Comparison of ENCODE assay signal across 8 cellular contexts in genomic region chrX:53421772-53422090, GRCh38. TPM values are rescaled to one million over a fixed set of nuclear protein-coding genes. Genes with fewer than 3 reads are reported as not detected.
A peak's percentile ranks its signal among the peaks of the same experiment; 100 is the strongest.
DNase-seq lines count a peak whose midpoint lies in the region; ATAC-seq and TF ChIP-seq lines count a peak whose summit lies in the region.

No MANE protein-coding gene starts in this region.

- H3K27ac ChIP-seq in skin epidermis: peak overlapping the region; percentile 62 to 97 (median 91)

- H3K36me3 Mint-ChIP-seq in activated naive CD4-positive, alpha-beta T cell treated with anti-CD3 and anti-CD28 coated beads, Interleukin-2, amount 50 U/mL, for 24 hours: peaks cover 2% of the 10 kb centered on the region
- no peaks in the 10 kb centered on the region for H3K36me3 Mint-ChIP-seq in glutamatergic neuron (ENCODE audit: unreplicated experiment)

- peak overlapping the region; percentile 98 for H3K27ac Mint-ChIP-seq in activated naive CD4-positive, alpha-beta T cell treated with anti-CD3 and anti-CD28 coated beads, Interleukin-2, amount 50 U/mL, for 24 hours
- peak overlapping the region; percentile 96 for H3K27ac Mint-ChIP-seq in glutamatergic neuron (ENCODE audit: unreplicated experiment)

- peak overlapping the region; percentile 97 for H3K4me3 Mint-ChIP-seq in activated naive CD4-positive, alpha-beta T cell treated with anti-CD3 and anti-CD28 coated beads, Interleukin-2, amount 50 U/mL, for 24 hours
- H3K4me3 Mint-ChIP-seq in glutamatergic neuron (ENCODE audit: unreplicated experiment): peak overlapping the region; percentile 99

- H3K4me1 Mint-ChIP-seq in activated naive CD4-positive, alpha-beta T cell treated with anti-CD3 and anti-CD28 coated beads, Interleukin-2, amount 50 U/mL, for 24 hours: peaks cover 30% of the 10 kb centered on the region
- H3K4me1 Mint-ChIP-seq in glutamatergic neuron (ENCODE audit: low read depth, unreplicated experiment): peaks cover 5% of the 10 kb centered on the region

- no peaks in the 10 kb centered on the region for H3K27me3 Mint-ChIP-seq in activated naive CD4-positive, alpha-beta T cell treated with anti-CD3 and anti-CD28 coated beads, Interleukin-2, amount 50 U/mL, for 24 hours
- H3K27me3 Mint-ChIP-seq in glutamatergic neuron (ENCODE audit: unreplicated experiment): no peaks in the 10 kb centered on the region

- DNase-seq in activated naive CD4-positive, alpha-beta T cell treated with Interleukin-2 at 50 U/mL for 16 hours: no peak
- no peak for DNase-seq in glutamatergic neuron
- DNase-seq in activated effector memory CD4-positive, alpha-beta T cell treated with Interleukin-2 at 50 U/mL for 16 hours: no peak
- no peak for DNase-seq in midbrain (lab: John Stamatoyannopoulos, UW)

- H3K9me3 Mint-ChIP-seq in activated naive CD4-positive, alpha-beta T cell treated with anti-CD3 and anti-CD28 coated beads, Interleukin-2, amount 50 U/mL, for 24 hours: no peaks in the 10 kb centered on the region
- peaks cover 5% of the 10 kb centered on the region for H3K9me3 Mint-ChIP-seq in glutamatergic neuron (ENCODE audit: unreplicated experiment)

- peak overlapping the region; percentile 84 for H3K4me3 ChIP-seq in WI38 (ENCODE audit: low read depth, low read length)
- H3K4me3 ChIP-seq in skin epidermis: peak overlapping the region; percentile 42 to 73 (median 58)

- ATAC-seq in HG03108 (IDR thresholded peaks at IDR 0.05; ENCODE audit: unreplicated experiment): peak; percentile 10

- TF ChIP-seq CTCF in WI38 (IDR thresholded peaks at IDR 0.05; ENCODE audit: low read depth, low read length) (no peak), glutamatergic neuron (IDR thresholded peaks at IDR 0.05; ENCODE audit: partially characterized antibody, unreplicated experiment) (no peak)

RNA-seq across cellular contexts. Expression of gene SMC1A, which starts 0.7 kb away (rescaled TPM):
- total RNA-seq in glutamatergic neuron (ENCODE audit: unreplicated experiment): 48.1 TPM

RNA-seq across cellular contexts. Expression of gene RIBC1, which starts 0.9 kb away (rescaled TPM):
- total RNA-seq in glutamatergic neuron (ENCODE audit: unreplicated experiment): 0.64 TPM

RNA-seq across cellular contexts. Expression of gene HSD17B10, which starts 12.4 kb away (rescaled TPM):
- 89.0 TPM for total RNA-seq in glutamatergic neuron (ENCODE audit: unreplicated experiment)
